Comparison of ENCODE assay signal across 8 cellular contexts in the genomic region with DNA sequence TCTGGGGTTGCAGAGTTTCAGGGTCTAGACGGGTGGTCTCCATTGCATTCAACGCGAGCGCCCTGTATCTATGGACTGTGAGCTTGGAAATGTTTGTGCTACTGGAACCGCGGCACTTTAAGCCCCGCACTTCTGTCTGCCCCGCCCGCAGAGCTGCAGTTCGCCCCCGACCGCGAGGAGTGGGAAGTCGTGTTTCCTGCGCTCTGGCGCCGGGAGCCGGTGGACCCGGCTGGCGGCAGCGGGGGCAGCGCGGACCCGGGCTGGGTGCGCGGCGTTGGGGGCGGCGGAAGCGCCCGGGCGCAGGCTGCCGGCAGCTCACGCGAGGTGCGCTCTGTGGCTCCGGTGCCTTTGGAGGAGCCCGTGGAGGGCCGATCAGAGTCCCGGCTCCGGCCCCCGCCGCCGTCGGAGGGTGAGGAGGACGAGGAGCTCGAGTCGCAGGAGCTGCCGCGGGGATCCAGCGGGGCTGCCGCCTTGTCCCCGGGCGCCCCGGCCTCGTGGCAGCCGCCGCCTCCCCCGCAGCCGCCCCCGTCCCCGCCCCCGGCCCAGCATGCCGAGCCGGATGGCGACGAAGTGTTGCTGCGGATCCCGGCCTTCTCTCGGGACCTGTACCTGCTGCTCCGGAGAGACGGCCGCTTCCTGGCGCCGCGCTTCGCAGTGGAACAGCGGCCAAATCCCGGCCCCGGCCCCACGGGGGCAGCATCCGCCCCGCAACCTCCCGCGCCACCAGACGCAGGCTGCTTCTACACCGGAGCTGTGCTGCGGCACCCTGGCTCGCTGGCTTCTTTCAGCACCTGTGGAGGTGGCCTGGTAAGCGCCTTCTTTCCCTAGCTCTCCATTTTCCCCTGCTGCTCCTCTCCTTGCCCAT. TPM values are rescaled to one million over a fixed set of nuclear protein-coding genes. Genes with fewer than 3 reads are reported as not detected.
DNase-seq lines count a peak whose midpoint lies in the region; ATAC-seq, FAIRE-seq and TF ChIP-seq lines count a peak whose summit lies in the region.

No MANE protein-coding gene starts in this region.

- no peak overlapping the region for H3K27ac ChIP-seq in coronary artery

- DNase-seq in COLO668 (lab: John Stamatoyannopoulos, UW; ENCODE audit: unreplicated experiment): peak; percentile 49
- peak; percentile 60 for DNase-seq in NCI-H69 (lab: John Stamatoyannopoulos, UW)
- DNase-seq in coronary artery (ENCODE audit: low spot score): no peak
- DNase-seq in memory B cell (ENCODE audit: low spot score in 2 of 2): no peak
- peak; percentile 79 for DNase-seq in type B pancreatic cell (ENCODE audit: extremely low spot score, unreplicated experiment)
- DNase-seq in RCC 7860 (ENCODE audit: low spot score): no peak
- no peak for DNase-seq in OCI-M2 (lab: John Stamatoyannopoulos, UW; ENCODE audit: unreplicated experiment)

- H3K27ac Mint-ChIP-seq in memory B cell (no peak overlapping the region), type B pancreatic cell (peak overlapping the region; percentile 87)

- peak overlapping the region; percentile 61 for H3K4me3 Mint-ChIP-seq in memory B cell
- peak overlapping the region; percentile 99 for H3K4me3 Mint-ChIP-seq in type B pancreatic cell

- peaks cover 1% of the 10 kb centered on the region for H3K9me3 Mint-ChIP-seq in memory B cell
- H3K9me3 Mint-ChIP-seq in type B pancreatic cell: no peaks in the 10 kb centered on the region

- H3K36me3 Mint-ChIP-seq in memory B cell (peaks cover 3% of the 10 kb centered on the region), type B pancreatic cell (no peaks in the 10 kb centered on the region)

- H3K4me1 Mint-ChIP-seq in memory B cell: peaks cover 13% of the 10 kb centered on the region
- H3K4me1 Mint-ChIP-seq in type B pancreatic cell (ENCODE audit: unreplicated experiment): peaks cover 22% of the 10 kb centered on the region

- peak overlapping the region; percentile 71 for H3K4me3 ChIP-seq in coronary artery

- ATAC-seq in GM21423 (IDR thresholded peaks at IDR 0.05; ENCODE audit: unreplicated experiment): peak; percentile 46
- ATAC-seq in memory B cell (ENCODE audit: low read depth): no peak

- H3K27me3 Mint-ChIP-seq in memory B cell (peaks cover 19% of the 10 kb centered on the region), type B pancreatic cell (peaks cover 20% of the 10 kb centered on the region)

- no peak for TF ChIP-seq CTCF in coronary artery (IDR thresholded peaks at IDR 0.05)
- TF ChIP-seq CTCF in type B pancreatic cell (conservative IDR thresholded peaks at IDR 0.05): peak; percentile 65

- no peak for FAIRE-seq in RCC 7860 (lab: Jason Lieb, UNC)

RNA-seq across cellular contexts. Expression of a gene that starts 1.1 kb away (rescaled TPM):
- 9.3 and 12.7 TPM in 2 replicates for total RNA-seq in type B pancreatic cell (ENCODE audit: low replicate concordance)

Comparison
In these comparisons a context has a peak if more than half of its experiments do, and no peak if none do; other contexts are left out.
1. DNase-seq: peak in COLO668 (single experiment), NCI-H69 (single experiment) and type B pancreatic cell (single experiment); none in coronary artery (single experiment), memory B cell (0 of 2), RCC 7860 (single experiment) and OCI-M2 (single experiment).